28 cellular contexts compared by ENCODE assay signal in the genomic region with DNA sequence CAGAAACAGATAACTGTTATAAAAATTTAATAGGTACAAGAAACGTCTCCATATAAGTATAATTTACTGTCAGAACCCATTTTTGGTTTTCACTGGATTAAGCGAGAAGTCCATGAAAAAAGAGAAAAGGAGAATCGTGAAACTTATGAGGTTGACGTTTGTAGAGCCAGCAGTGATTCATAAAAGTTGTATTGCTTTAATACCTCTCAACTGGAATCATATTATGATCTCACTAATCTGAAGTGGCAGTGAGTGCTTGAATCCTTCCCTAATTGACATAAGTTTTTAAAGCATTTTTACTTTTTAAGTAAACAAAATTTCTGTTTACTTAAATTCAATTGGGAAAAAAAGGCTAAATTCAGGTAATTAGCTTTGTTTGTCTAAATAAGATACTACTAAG.
DNase-seq lines count a peak whose midpoint lies in the region; ATAC-seq, FAIRE-seq and TF ChIP-seq lines count a peak whose summit lies in the region.
"Had no signal": no experiment of that assay in that cellular context is flagged by ENCODE, and none has a peak within 500 bp of the region (broad histone marks: within the 10 kb centered on the region; RNA-seq: fewer than 3 reads in every experiment).

No MANE protein-coding gene starts in this region.

- ATAC-seq in GM21528 (IDR thresholded peaks at IDR 0.05; ENCODE audit: low FRiP score, unreplicated experiment) = no peak
- ATAC-seq: GM12878 had no signal

- CTCF ChIA-PET in activated naive CD4-positive, alpha-beta T cell treated with anti-CD3 and anti-CD28 coated beads, Interleukin-2, amount 10 ng/mL, durations not matched to agents 7 days and 5 days (lab: Charles Lee) = no interaction called here

- H3K9me3 ChIP-seq in SK-N-MC (ENCODE audit: low read depth, low read length) (no peaks in the 10 kb centered on the region), skeletal muscle tissue (ENCODE audit: control insufficient read depth in 3 of 3, low read length in 3 of 3) (no peaks in the 10 kb centered on the region)
- H3K9me3 ChIP-seq: Caco-2, neutrophil, Peyer's patch, tibial artery had no signal

- H3K36me3 ChIP-seq in SK-N-MC (ENCODE audit: insufficient read depth, low read length) (peaks cover 50% of the 10 kb centered on the region), skeletal muscle tissue (ENCODE audit: control insufficient read depth in 3 of 3, insufficient read depth in 3 of 3, low read length in 3 of 3) (no peaks in the 10 kb centered on the region)
- H3K36me3 ChIP-seq: brain microvascular endothelial cell, neutrophil, Peyer's patch had no signal

- H3K27ac ChIP-seq in SK-N-MC = peak overlapping the region; percentile 78
- H3K27ac ChIP-seq in skeletal muscle tissue (ENCODE audit: low read depth, low read length) = peak overlapping the region; percentile 45
- H3K27ac ChIP-seq: brain microvascular endothelial cell, KMS-11, neutrophil, Peyer's patch, tibial artery, VCaP had no signal

- H3K9ac ChIP-seq in SK-N-MC (ENCODE audit: insufficient read length) (no peak overlapping the region), skeletal muscle tissue (ENCODE audit: low read depth in 1 of 3, low read length in 3 of 3) (no peak overlapping the region)
- H3K9ac ChIP-seq: KMS-11 had no signal

- H3K27me3 ChIP-seq in skeletal muscle tissue (ENCODE audit: control insufficient read depth in 3 of 3, insufficient read depth in 3 of 3, low read length in 3 of 3) = no peaks in the 10 kb centered on the region
- H3K27me3 ChIP-seq: brain microvascular endothelial cell, neutrophil, Peyer's patch, tibial artery had no signal

- H3K9me3 Mint-ChIP-seq in activated naive CD4-positive, alpha-beta T cell treated with anti-CD3 and anti-CD28 coated beads, Interleukin-2, amount 10 ng/mL, durations not matched to agents 7 days and 5 days = no peaks in the 10 kb centered on the region
- H3K9me3 Mint-ChIP-seq: activated T-cell treated with anti-CD3 and anti-CD28 coated beads, Interleukin-2, amount 50 U/mL, for 24 hours had no signal

- H3K4me3 Mint-ChIP-seq in activated naive CD4-positive, alpha-beta T cell treated with anti-CD3 and anti-CD28 coated beads, Interleukin-2, amount 10 ng/mL, durations not matched to agents 7 days and 5 days = no peak overlapping the region
- H3K4me3 Mint-ChIP-seq: activated T-cell treated with anti-CD3 and anti-CD28 coated beads, Interleukin-2, amount 50 U/mL, for 24 hours had no signal

- H3K4me3 ChIP-seq in SK-N-MC = no peak overlapping the region
- H3K4me3 ChIP-seq in fibroblast of mammary gland (ENCODE audit: control insufficient read depth, low read depth, low read length) = no peak overlapping the region
- H3K4me3 ChIP-seq in skeletal muscle tissue (ENCODE audit: low read length in 3 of 3) = no peak overlapping the region
- H3K4me3 ChIP-seq: GM12878, Peyer's patch, tibial artery had no signal

- no peak for TF ChIP-seq CTCF in D721Med (IDR thresholded peaks at IDR 0.05; ENCODE audit: insufficient read depth, missing control alignments)
- no peak for TF ChIP-seq CTCF in fibroblast of mammary gland (conservative IDR thresholded peaks at IDR 0.05; ENCODE audit: control insufficient read depth, insufficient read depth, low read depth, low read length)

- H3K4me1 Mint-ChIP-seq in activated naive CD4-positive, alpha-beta T cell treated with anti-CD3 and anti-CD28 coated beads, Interleukin-2, amount 10 ng/mL, durations not matched to agents 7 days and 5 days = no peaks in the 10 kb centered on the region

- peak; percentile 55 for FAIRE-seq in D721Med (lab: Jason Lieb, UNC)
- FAIRE-seq: GM12878 had no signal

- DNase-seq in D721Med (ENCODE audit: insufficient read length, low spot score) (no peak), SK-N-MC (ENCODE audit: low read depth, low spot score) (no peak), fibroblast of mammary gland (ENCODE audit: low read depth) (peak; percentile 20), Ammon's horn (ENCODE audit: low spot score) (no peak)
- DNase-seq in activated naive CD4-positive, alpha-beta T cell treated with anti-CD3 and anti-CD28 coated beads, Interleukin-2, amount 10 ng/mL, durations not matched to agents 7 days and 5 days = no peak
- DNase-seq: activated CD4-positive, alpha-beta T cell treated with anti-CD3 and anti-CD28 coated beads for 4 hours; activated gamma-delta T cell treated with Interleukin-2 at 50 U/mL for 16 hours; activated T-cell treated with anti-CD3 and anti-CD28 coated beads, Interleukin-2, amount 50 U/mL, for 24 hours; brain microvascular endothelial cell; C1 segment of cervical spinal cord; Caco-2; foreskin melanocyte; left cardiac atrium; NCI-H146; NCI-H526 treated with DMSO at 0.1 percent for 48 hours; Peyer's patch; SHP77 treated with DMSO at 0.1 percent for 48 hours; stimulated activated naive CD4-positive, alpha-beta T cell; SW 1271; T-helper 9 cell; tibial artery had no signal

- peaks cover 0 to 5% (median 0%) of the 10 kb centered on the region in 3 donors for H3K4me1 ChIP-seq in skeletal muscle tissue (ENCODE audit: control insufficient read depth in 3 of 3, insufficient read depth in 3 of 3, low read length in 3 of 3)
- H3K4me1 ChIP-seq: Caco-2, Peyer's patch, tibial artery had no signal

- H3K27ac Mint-ChIP-seq in activated naive CD4-positive, alpha-beta T cell treated with anti-CD3 and anti-CD28 coated beads, Interleukin-2, amount 10 ng/mL, durations not matched to agents 7 days and 5 days = no peak overlapping the region
- H3K27ac Mint-ChIP-seq: activated T-cell treated with anti-CD3 and anti-CD28 coated beads, Interleukin-2, amount 50 U/mL, for 24 hours; progenitor cell of endocrine pancreas had no signal

- H3K27me3 Mint-ChIP-seq in activated naive CD4-positive, alpha-beta T cell treated with anti-CD3 and anti-CD28 coated beads, Interleukin-2, amount 10 ng/mL, durations not matched to agents 7 days and 5 days = no peaks in the 10 kb centered on the region
- H3K27me3 Mint-ChIP-seq: progenitor cell of endocrine pancreas had no signal

- no peaks in the 10 kb centered on the region for H3K36me3 Mint-ChIP-seq in activated naive CD4-positive, alpha-beta T cell treated with anti-CD3 and anti-CD28 coated beads, Interleukin-2, amount 10 ng/mL, durations not matched to agents 7 days and 5 days
